1 cellular context compared by ENCODE assay signal in genomic region chr1:19436716-19437476, GRCh38.
A peak's percentile ranks its signal among the peaks of the same experiment; 100 is the strongest.
TF ChIP-seq lines count a peak whose summit lies in the region.

No MANE protein-coding gene starts in this region.

TF ChIP-seq in HepG2, 621 proteins besides CTCF, POLR2A, EP300 and RAD21 (continued from another document and continues in another):
- TF ChIP-seq REST (IDR thresholded peaks at IDR 0.05; ENCODE audit: borderline replicate concordance in 1 of 2, low read depth in 1 of 2, low read length in 2 of 2) (peak in 1 of 2 experiments; percentile 24; a peak in 1 of 4 replicates), ARID3A (IDR thresholded peaks at IDR 0.05; ENCODE audit: low read depth, low read length) (no peak), ZNF124 (CRISPR knock-in tag; IDR thresholded peaks at IDR 0.05) (no peak), ZBTB20 (CRISPR knock-in tag; IDR thresholded peaks at IDR 0.05; ENCODE audit: borderline replicate concordance, low read depth) (peak; percentile 74; the same call in 1 of the 2 replicates), HOXD1 (CRISPR knock-in tag; IDR thresholded peaks at IDR 0.05) (no peak), KLF16 (CRISPR knock-in tag; IDR thresholded peaks at IDR 0.05) (no peak), TP53 (CRISPR knock-in tag; conservative IDR thresholded peaks at IDR 0.05) (no peak), ZNF256 (CRISPR knock-in tag; conservative IDR thresholded peaks at IDR 0.05) (no peak), ZNF530 (CRISPR knock-in tag; IDR thresholded peaks at IDR 0.05; ENCODE audit: low read depth) (no peak), ZNF597 (CRISPR knock-in tag; IDR thresholded peaks at IDR 0.05) (no peak), ZNF543 (CRISPR knock-in tag; IDR thresholded peaks at IDR 0.05) (no peak), HNRNPLL (IDR thresholded peaks at IDR 0.05; ENCODE audit: low read depth, low read length, poor library complexity, severe bottlenecking) (no peak), PCBP2 (optimal IDR thresholded peaks at IDR 0.05; ENCODE audit: low read depth, low read length, poor library complexity, severe bottlenecking) (no peak), ZNF749 (CRISPR knock-in tag; IDR thresholded peaks at IDR 0.05; ENCODE audit: borderline replicate concordance) (no peak), ZNF652 (CRISPR knock-in tag; IDR thresholded peaks at IDR 0.05; ENCODE audit: borderline replicate concordance, low read depth) (no peak), ZNF225 (CRISPR knock-in tag; IDR thresholded peaks at IDR 0.05) (no peak), ZBTB43 (CRISPR knock-in tag; conservative IDR thresholded peaks at IDR 0.05) (no peak), HDAC6 (IDR thresholded peaks at IDR 0.05; ENCODE audit: low read depth, low read length) (no peak), ZFP41 (CRISPR knock-in tag; IDR thresholded peaks at IDR 0.05; ENCODE audit: borderline replicate concordance) (no peak), ZNF121 (CRISPR knock-in tag; IDR thresholded peaks at IDR 0.05) (no peak), NR2C2 (CRISPR knock-in tag; IDR thresholded peaks at IDR 0.05; ENCODE audit: borderline replicate concordance) (no peak; the same call in 1 of the 2 replicates), ZNF570 (CRISPR knock-in tag; IDR thresholded peaks at IDR 0.05; ENCODE audit: borderline replicate concordance) (no peak), ARNT (IDR thresholded peaks at IDR 0.05) (no peak), ZNF235 (CRISPR knock-in tag; IDR thresholded peaks at IDR 0.05; ENCODE audit: borderline replicate concordance) (no peak), ZNF629 (CRISPR knock-in tag; conservative IDR thresholded peaks at IDR 0.05) (peak; percentile 69), ZNF691 (CRISPR knock-in tag; IDR thresholded peaks at IDR 0.05; ENCODE audit: borderline replicate concordance, low read depth) (no peak), ZFYVE20 (CRISPR knock-in tag; IDR thresholded peaks at IDR 0.05; ENCODE audit: borderline replicate concordance, low read depth) (no peak), ZKSCAN8 (CRISPR knock-in tag; IDR thresholded peaks at IDR 0.05; ENCODE audit: borderline replicate concordance) (peak; percentile 81; the same call in 1 of the 2 replicates), ZKSCAN1 (IDR thresholded peaks at IDR 0.05; ENCODE audit: low read length) (no peak), ZNF501 (CRISPR knock-in tag; IDR thresholded peaks at IDR 0.05) (no peak), ZNF660 (CRISPR knock-in tag; IDR thresholded peaks at IDR 0.05; ENCODE audit: borderline replicate concordance, low read depth) (no peak), ZFP1 (CRISPR knock-in tag; IDR thresholded peaks at IDR 0.05) (no peak)
- TF ChIP-seq, protein P1, sequence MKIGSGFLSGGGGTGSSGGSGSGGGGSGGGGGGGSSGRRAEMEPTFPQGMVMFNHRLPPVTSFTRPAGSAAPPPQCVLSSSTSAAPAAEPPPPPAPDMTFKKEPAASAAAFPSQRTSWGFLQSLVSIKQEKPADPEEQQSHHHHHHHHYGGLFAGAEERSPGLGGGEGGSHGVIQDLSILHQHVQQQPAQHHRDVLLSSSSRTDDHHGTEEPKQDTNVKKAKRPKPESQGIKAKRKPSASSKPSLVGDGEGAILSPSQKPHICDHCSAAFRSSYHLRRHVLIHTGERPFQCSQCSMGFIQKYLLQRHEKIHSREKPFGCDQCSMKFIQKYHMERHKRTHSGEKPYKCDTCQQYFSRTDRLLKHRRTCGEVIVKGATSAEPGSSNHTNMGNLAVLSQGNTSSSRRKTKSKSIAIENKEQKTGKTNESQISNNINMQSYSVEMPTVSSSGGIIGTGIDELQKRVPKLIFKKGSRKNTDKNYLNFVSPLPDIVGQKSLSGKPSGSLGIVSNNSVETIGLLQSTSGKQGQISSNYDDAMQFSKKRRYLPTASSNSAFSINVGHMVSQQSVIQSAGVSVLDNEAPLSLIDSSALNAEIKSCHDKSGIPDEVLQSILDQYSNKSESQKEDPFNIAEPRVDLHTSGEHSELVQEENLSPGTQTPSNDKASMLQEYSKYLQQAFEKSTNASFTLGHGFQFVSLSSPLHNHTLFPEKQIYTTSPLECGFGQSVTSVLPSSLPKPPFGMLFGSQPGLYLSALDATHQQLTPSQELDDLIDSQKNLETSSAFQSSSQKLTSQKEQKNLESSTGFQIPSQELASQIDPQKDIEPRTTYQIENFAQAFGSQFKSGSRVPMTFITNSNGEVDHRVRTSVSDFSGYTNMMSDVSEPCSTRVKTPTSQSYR (CRISPR knock-in tag; IDR thresholded peaks at IDR 0.05; ENCODE audit: borderline replicate concordance), result peak; percentile 41; the same call in 1 of the 2 replicates
- TF ChIP-seq, protein P2, sequence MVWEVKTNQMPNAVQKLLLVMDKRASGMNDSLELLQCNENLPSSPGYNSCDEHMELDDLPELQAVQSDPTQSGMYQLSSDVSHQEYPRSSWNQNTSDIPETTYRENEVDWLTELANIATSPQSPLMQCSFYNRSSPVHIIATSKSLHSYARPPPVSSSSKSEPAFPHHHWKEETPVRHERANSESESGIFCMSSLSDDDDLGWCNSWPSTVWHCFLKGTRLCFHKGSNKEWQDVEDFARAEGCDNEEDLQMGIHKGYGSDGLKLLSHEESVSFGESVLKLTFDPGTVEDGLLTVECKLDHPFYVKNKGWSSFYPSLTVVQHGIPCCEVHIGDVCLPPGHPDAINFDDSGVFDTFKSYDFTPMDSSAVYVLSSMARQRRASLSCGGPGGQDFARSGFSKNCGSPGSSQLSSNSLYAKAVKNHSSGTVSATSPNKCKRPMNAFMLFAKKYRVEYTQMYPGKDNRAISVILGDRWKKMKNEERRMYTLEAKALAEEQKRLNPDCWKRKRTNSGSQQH (CRISPR knock-in tag; IDR thresholded peaks at IDR 0.05; ENCODE audit: low read depth), result no peak
- TF ChIP-seq, protein P3, sequence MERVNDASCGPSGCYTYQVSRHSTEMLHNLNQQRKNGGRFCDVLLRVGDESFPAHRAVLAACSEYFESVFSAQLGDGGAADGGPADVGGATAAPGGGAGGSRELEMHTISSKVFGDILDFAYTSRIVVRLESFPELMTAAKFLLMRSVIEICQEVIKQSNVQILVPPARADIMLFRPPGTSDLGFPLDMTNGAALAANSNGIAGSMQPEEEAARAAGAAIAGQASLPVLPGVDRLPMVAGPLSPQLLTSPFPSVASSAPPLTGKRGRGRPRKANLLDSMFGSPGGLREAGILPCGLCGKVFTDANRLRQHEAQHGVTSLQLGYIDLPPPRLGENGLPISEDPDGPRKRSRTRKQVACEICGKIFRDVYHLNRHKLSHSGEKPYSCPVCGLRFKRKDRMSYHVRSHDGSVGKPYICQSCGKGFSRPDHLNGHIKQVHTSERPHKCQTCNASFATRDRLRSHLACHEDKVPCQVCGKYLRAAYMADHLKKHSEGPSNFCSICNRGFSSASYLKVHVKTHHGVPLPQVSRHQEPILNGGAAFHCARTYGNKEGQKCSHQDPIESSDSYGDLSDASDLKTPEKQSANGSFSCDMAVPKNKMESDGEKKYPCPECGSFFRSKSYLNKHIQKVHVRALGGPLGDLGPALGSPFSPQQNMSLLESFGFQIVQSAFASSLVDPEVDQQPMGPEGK (CRISPR knock-in tag; IDR thresholded peaks at IDR 0.05), result peak; percentile 37; the same call in 1 of the 2 replicates
- TF ChIP-seq, protein P4, sequence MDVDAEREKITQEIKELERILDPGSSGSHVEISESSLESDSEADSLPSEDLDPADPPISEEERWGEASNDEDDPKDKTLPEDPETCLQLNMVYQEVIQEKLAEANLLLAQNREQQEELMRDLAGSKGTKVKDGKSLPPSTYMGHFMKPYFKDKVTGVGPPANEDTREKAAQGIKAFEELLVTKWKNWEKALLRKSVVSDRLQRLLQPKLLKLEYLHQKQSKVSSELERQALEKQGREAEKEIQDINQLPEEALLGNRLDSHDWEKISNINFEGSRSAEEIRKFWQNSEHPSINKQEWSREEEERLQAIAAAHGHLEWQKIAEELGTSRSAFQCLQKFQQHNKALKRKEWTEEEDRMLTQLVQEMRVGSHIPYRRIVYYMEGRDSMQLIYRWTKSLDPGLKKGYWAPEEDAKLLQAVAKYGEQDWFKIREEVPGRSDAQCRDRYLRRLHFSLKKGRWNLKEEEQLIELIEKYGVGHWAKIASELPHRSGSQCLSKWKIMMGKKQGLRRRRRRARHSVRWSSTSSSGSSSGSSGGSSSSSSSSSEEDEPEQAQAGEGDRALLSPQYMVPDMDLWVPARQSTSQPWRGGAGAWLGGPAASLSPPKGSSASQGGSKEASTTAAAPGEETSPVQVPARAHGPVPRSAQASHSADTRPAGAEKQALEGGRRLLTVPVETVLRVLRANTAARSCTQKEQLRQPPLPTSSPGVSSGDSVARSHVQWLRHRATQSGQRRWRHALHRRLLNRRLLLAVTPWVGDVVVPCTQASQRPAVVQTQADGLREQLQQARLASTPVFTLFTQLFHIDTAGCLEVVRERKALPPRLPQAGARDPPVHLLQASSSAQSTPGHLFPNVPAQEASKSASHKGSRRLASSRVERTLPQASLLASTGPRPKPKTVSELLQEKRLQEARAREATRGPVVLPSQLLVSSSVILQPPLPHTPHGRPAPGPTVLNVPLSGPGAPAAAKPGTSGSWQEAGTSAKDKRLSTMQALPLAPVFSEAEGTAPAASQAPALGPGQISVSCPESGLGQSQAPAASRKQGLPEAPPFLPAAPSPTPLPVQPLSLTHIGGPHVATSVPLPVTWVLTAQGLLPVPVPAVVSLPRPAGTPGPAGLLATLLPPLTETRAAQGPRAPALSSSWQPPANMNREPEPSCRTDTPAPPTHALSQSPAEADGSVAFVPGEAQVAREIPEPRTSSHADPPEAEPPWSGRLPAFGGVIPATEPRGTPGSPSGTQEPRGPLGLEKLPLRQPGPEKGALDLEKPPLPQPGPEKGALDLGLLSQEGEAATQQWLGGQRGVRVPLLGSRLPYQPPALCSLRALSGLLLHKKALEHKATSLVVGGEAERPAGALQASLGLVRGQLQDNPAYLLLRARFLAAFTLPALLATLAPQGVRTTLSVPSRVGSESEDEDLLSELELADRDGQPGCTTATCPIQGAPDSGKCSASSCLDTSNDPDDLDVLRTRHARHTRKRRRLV (CRISPR knock-in tag; IDR thresholded peaks at IDR 0.05), result no peak
- TF ChIP-seq, protein P5, sequence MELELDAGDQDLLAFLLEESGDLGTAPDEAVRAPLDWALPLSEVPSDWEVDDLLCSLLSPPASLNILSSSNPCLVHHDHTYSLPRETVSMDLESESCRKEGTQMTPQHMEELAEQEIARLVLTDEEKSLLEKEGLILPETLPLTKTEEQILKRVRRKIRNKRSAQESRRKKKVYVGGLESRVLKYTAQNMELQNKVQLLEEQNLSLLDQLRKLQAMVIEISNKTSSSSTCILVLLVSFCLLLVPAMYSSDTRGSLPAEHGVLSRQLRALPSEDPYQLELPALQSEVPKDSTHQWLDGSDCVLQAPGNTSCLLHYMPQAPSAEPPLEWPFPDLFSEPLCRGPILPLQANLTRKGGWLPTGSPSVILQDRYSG (CRISPR knock-in tag; IDR thresholded peaks at IDR 0.05), result no peak
